Comparison of ENCODE assay signal across 19 cellular contexts in the genomic region with DNA sequence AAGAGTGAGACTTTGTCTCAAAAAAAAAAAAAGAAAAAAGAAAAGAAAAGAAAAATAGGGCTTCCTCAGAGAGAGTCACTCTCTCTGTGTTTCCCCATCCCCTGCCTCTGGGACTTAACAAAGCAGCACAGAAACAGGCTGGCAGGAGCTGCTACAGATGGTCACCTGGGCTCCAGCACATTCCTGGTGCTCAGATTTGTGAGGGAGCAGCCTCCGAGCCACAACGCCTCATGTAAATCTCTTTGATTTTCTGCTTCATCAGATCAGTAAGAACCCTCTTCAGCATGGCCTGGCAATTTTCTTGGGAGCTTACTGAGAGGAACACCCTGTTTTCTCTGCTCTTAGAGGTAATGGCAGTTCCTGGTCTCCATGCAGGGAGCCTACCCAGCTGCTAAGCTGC. TPM values are rescaled to one million over a fixed set of nuclear protein-coding genes. Genes with fewer than 3 reads are reported as not detected.
DNase-seq lines count a peak whose midpoint lies in the region.
"Had no signal": no experiment of that assay in that cellular context is flagged by ENCODE, and none has a peak within 500 bp of the region (broad histone marks: within the 10 kb centered on the region; RNA-seq: fewer than 3 reads in every experiment).

No MANE protein-coding gene starts in this region.

- H3K9me3 Mint-ChIP-seq in T-helper 2 cell treated with Interferon-gamma antibody and Interleukin-4, amounts not matched to agents 5 μg/mL and 100 μg/mL, for 36 hours = no peaks in the 10 kb centered on the region
- H3K9me3 Mint-ChIP-seq: CD4-positive, CD25-positive, alpha-beta regulatory T cell; HFFc6; T-helper 1 cell treated with Interleukin-12 subunit alpha and Interleukin-12 subunit beta and Interleukin-4 antibody, amounts not matched to agents 30 μg/mL and 1 μg/mL, for 36 hours had no signal

- no peak overlapping the region for H2BK12ac ChIP-seq in neuronal stem cell (ENCODE audit: low read length)

- no peak overlapping the region for H4K91ac ChIP-seq in neuronal stem cell (ENCODE audit: low read depth, low read length, poor library complexity)

- no peak overlapping the region for H2BK120ac ChIP-seq in neuronal stem cell (ENCODE audit: low read depth, low read length)

- H3K9me3 ChIP-seq in neuronal stem cell (replicated peaks in 1 of 2; ENCODE audit: control insufficient read depth in 2 of 2, insufficient read depth in 1 of 2, low read depth in 1 of 2, low read length in 2 of 2) = no peaks in the 10 kb centered on the region
- H3K9me3 ChIP-seq: Caco-2, SJCRH30 had no signal

- no peak overlapping the region for H2BK5ac ChIP-seq in neuronal stem cell (ENCODE audit: low read length)

- no peaks in the 10 kb centered on the region for H3K36me3 ChIP-seq in neuronal stem cell (replicated peaks in 1 of 2; ENCODE audit: control insufficient read depth in 2 of 2, insufficient read depth in 2 of 2, low read length in 2 of 2)
- H3K36me3 ChIP-seq: SJCRH30 had no signal

- no peak overlapping the region for H3K4ac ChIP-seq in neuronal stem cell (ENCODE audit: low read length)

- no peaks in the 10 kb centered on the region for H3K27me3 Mint-ChIP-seq in T-helper 2 cell treated with Interferon-gamma antibody and Interleukin-4, amounts not matched to agents 5 μg/mL and 100 μg/mL, for 36 hours (ENCODE audit: low read depth)
- H3K27me3 Mint-ChIP-seq: CD4-positive, CD25-positive, alpha-beta regulatory T cell had no signal

- H3K4me3 ChIP-seq in neuronal stem cell (ENCODE audit: low read length in 2 of 2) = no peak overlapping the region
- H3K4me3 ChIP-seq: SJCRH30 had no signal

- no peak overlapping the region for H3K27ac Mint-ChIP-seq in T-helper 2 cell treated with Interferon-gamma antibody and Interleukin-4, amounts not matched to agents 5 μg/mL and 100 μg/mL, for 36 hours
- H3K27ac Mint-ChIP-seq: CD4-positive, CD25-positive, alpha-beta regulatory T cell; HFFc6; T-helper 1 cell treated with Interleukin-12 subunit alpha and Interleukin-12 subunit beta and Interleukin-4 antibody, amounts not matched to agents 30 μg/mL and 1 μg/mL, for 36 hours had no signal

- H3K79me1 ChIP-seq in neuronal stem cell (ENCODE audit: low read depth, low read length) = no peaks in the 10 kb centered on the region

- H3K18ac ChIP-seq in neuronal stem cell (ENCODE audit: low read length) = no peak overlapping the region

- no peaks in the 10 kb centered on the region for H3K36me3 Mint-ChIP-seq in T-helper 2 cell treated with Interferon-gamma antibody and Interleukin-4, amounts not matched to agents 5 μg/mL and 100 μg/mL, for 36 hours (ENCODE audit: low read depth)
- H3K36me3 Mint-ChIP-seq: CD4-positive, CD25-positive, alpha-beta regulatory T cell had no signal

- H3K27me3 ChIP-seq in neuronal stem cell (ENCODE audit: control insufficient read depth in 3 of 3, insufficient read depth in 3 of 3, low read depth in 1 of 3, low read length in 3 of 3) = no peaks in the 10 kb centered on the region
- H3K27me3 ChIP-seq: SJCRH30 had no signal

- in situ Hi-C loops in ACHN (cut with HindIII; ENCODE audit: low pct_ligation_motif_present, low pct_unique_long_range_greater_than_20kb, low sequenced_read_pairs) = no loop called here

- H3K4me1 Mint-ChIP-seq in T-helper 2 cell treated with Interferon-gamma antibody and Interleukin-4, amounts not matched to agents 5 μg/mL and 100 μg/mL, for 36 hours (ENCODE audit: low read depth) = peaks cover 17% of the 10 kb centered on the region

- no peak overlapping the region for H2BK15ac ChIP-seq in neuronal stem cell (ENCODE audit: low read length)

- H3K14ac ChIP-seq in neuronal stem cell (ENCODE audit: low read length) = no peak overlapping the region

- no peak overlapping the region for H2AK5ac ChIP-seq in neuronal stem cell (ENCODE audit: low read depth, low read length)

- no peak overlapping the region for H3K4me2 ChIP-seq in neuronal stem cell (ENCODE audit: insufficient read depth, low read length, poor library complexity, severe bottlenecking)

- WGBS in neuronal stem cell (ENCODE audit: extremely low coverage in 2 of 2, insufficient read length in 2 of 2, insufficient replicate concordance in 1 of 2), 2 donors = no CpG with 5 or more reads among the region's 2 CpGs

- H3K4me3 Mint-ChIP-seq in T-helper 2 cell treated with Interferon-gamma antibody and Interleukin-4, amounts not matched to agents 5 μg/mL and 100 μg/mL, for 36 hours = no peak overlapping the region
- H3K4me3 Mint-ChIP-seq: HFFc6; T-helper 1 cell treated with Interleukin-12 subunit alpha and Interleukin-12 subunit beta and Interleukin-4 antibody, amounts not matched to agents 30 μg/mL and 1 μg/mL, for 36 hours had no signal

- H2AFZ ChIP-seq in neuronal stem cell (ENCODE audit: low read length) = peak overlapping the region; percentile 42

- no peak overlapping the region for H3K27ac ChIP-seq in neuronal stem cell (replicated peaks; ENCODE audit: low read length)
- H3K27ac ChIP-seq: HL-60, SJCRH30 had no signal

- H3K23ac ChIP-seq in neuronal stem cell (ENCODE audit: low read depth, low read length, poor library complexity) = no peak overlapping the region

- H3K4me1 ChIP-seq in neuronal stem cell (ENCODE audit: control insufficient read depth in 2 of 2, insufficient read depth in 1 of 2, low read depth in 1 of 2, low read length in 2 of 2) = peaks cover 6 to 14% of the 10 kb centered on the region in 2 donors

- peak; percentile 85 for DNase-seq in DMS79 treated with DMSO at 0.1 percent for 48 hours (lab: John Stamatoyannopoulos, UW)
- peak; percentile 80 for DNase-seq in NCI-H2171 treated with DMSO at 0.1 percent for 48 hours (lab: John Stamatoyannopoulos, UW)
- peak; percentile 64 for DNase-seq in cerebellar cortex (ENCODE audit: low spot score)
- DNase-seq in neuronal stem cell (ENCODE audit: low spot score) = no peak
- DNase-seq in activated CD4-positive, alpha-beta T cell treated with anti-CD3 and anti-CD28 coated beads, Interleukin-2, amount 50 U/mL, for 48 hours = no peak
- no peak for DNase-seq in T-helper 2 cell treated with Interferon-gamma antibody and Interleukin-4, amounts not matched to agents 5 μg/mL and 100 μg/mL, for 36 hours (ENCODE audit: low spot score)
- no peak for DNase-seq in ACHN
- DNase-seq: AML-193; Caco-2; CD4-positive, CD25-positive, alpha-beta regulatory T cell; HFFc6; IMR-90; Karpas-422; NCI-H1436; NCI-H1930; NCI-H510A treated with DMSO at 0.1 percent for 48 hours; SJCRH30 had no signal

- H3K9ac ChIP-seq in neuronal stem cell (ENCODE audit: low read depth, low read length, poor library complexity) = no peak overlapping the region

- H4K8ac ChIP-seq in neuronal stem cell (ENCODE audit: low read depth, low read length) = no peak overlapping the region

RNA-seq across cellular contexts. Expression of a gene that starts 15.2 kb away (rescaled TPM):
- 91.4 TPM for polyA plus RNA-seq in neuronal stem cell (2013, experiment 1 of 2)
- polyA plus RNA-seq in neuronal stem cell (2013, experiment 2 of 2) = 92.2 TPM

RNA-seq across cellular contexts. Expression of a gene that starts 32.9 kb away (rescaled TPM):
- polyA plus RNA-seq in neuronal stem cell (2013, experiment 1 of 2) = 0.60 TPM
- 0.62 TPM for polyA plus RNA-seq in neuronal stem cell (2013, experiment 2 of 2)
- polyA plus RNA-seq: IMR-90 had no signal

RNA-seq across cellular contexts. Expression of a gene that starts 56.8 kb away (rescaled TPM):
- 13.7 TPM for polyA plus RNA-seq in neuronal stem cell (2013, experiment 1 of 2)
- polyA plus RNA-seq in neuronal stem cell (2013, experiment 2 of 2) = 13.2 TPM

RNA-seq across cellular contexts. Expression of a gene that starts 57.3 kb away (rescaled TPM):
- 5.0 TPM for polyA plus RNA-seq in neuronal stem cell (2013, experiment 1 of 2)
- polyA plus RNA-seq in neuronal stem cell (2013, experiment 2 of 2) = 5.1 TPM

Comparison
In these comparisons a context has a peak if more than half of its experiments do, and no peak if none do; other contexts are left out.
1. DNase-seq: peak in DMS79 treated with DMSO at 0.1 percent for 48 hours (single experiment), NCI-H2171 treated with DMSO at 0.1 percent for 48 hours (single experiment) and cerebellar cortex (single experiment); none in neuronal stem cell (single experiment), activated CD4-positive, alpha-beta T cell treated with anti-CD3 and anti-CD28 coated beads, Interleukin-2, amount 50 U/mL, for 48 hours (0 of 2), T-helper 2 cell treated with Interferon-gamma antibody and Interleukin-4, amounts not matched to agents 5 μg/mL and 100 μg/mL, for 36 hours (single experiment) and ACHN (single experiment).